Comparison of ENCODE assay signal across 21 cellular contexts in genomic region chr2:225495706-225496105, GRCh38.
"Had no signal": no experiment of that assay in that cellular context is flagged by ENCODE, and none has a peak within 500 bp of the region (broad histone marks: within the 10 kb centered on the region; RNA-seq: fewer than 3 reads in every experiment).

No MANE protein-coding gene starts in this region.

- H3K9me3 ChIP-seq: esophagus muscularis mucosa, thyroid gland, upper lobe of right lung had no signal

- FAIRE-seq: frontal cortex had no signal

- H3K4me1 ChIP-seq: esophagus muscularis mucosa, parathyroid adenoma, thyroid gland, upper lobe of right lung had no signal

- H3K4me3 ChIP-seq: coronary artery, esophagus muscularis mucosa, thyroid gland, upper lobe of right lung had no signal

- H3K27me3 ChIP-seq: esophagus muscularis mucosa, thyroid gland, upper lobe of right lung had no signal

- H2AFZ ChIP-seq: parathyroid adenoma had no signal

- DNase-seq: activated CD4-positive, alpha-beta T cell treated with anti-CD3 and anti-CD28 coated beads for 1 hour; activated CD4-positive, alpha-beta T cell treated with anti-CD3 and anti-CD28 coated beads, Interleukin-2, amount 50 U/mL, for 1 hour; activated CD8-positive, alpha-beta T cell treated with anti-CD3 and anti-CD28 coated beads, Interleukin-2, amount 10 ng/mL, durations not matched to agents 7 days and 5 days; activated gamma-delta T cell; activated naive CD4-positive, alpha-beta T cell treated with anti-CD3 and anti-CD28 coated beads, Interleukin-2, amount 50 U/mL, for 16 hours; activated naive CD8-positive, alpha-beta T cell treated with anti-CD3 and anti-CD28 coated beads, Interleukin-2, amount 50 U/mL, for 24 hours; cerebellar nuclear complex; hypothalamus; left cardiac atrium; naive B cell; nucleus accumbens; right cardiac atrium; stimulated activated CD4-positive, alpha-beta T cell treated with anti-CD3 and anti-CD28 coated beads, Interleukin-12 subunit alpha, Interleukin-12 subunit beta, amount 100 ng/mL, for 4 hours; stimulated activated CD4-positive, alpha-beta T cell treated with anti-CD3 and anti-CD28 coated beads, Interleukin-4, amount 100 ng/mL, for 4 hours; substantia nigra; thyroid gland; upper lobe of right lung had no signal

- H3K79me2 ChIP-seq: parathyroid adenoma had no signal

- ATAC-seq: activated CD8-positive, alpha-beta T cell treated with anti-CD3 and anti-CD28 coated beads, Interleukin-2, amount 10 ng/mL, durations not matched to agents 7 days and 5 days; activated naive CD8-positive, alpha-beta T cell treated with anti-CD3 and anti-CD28 coated beads, Interleukin-2, amount 50 U/mL, for 24 hours; left cardiac atrium; right cardiac atrium; upper lobe of right lung had no signal

- H3K27ac ChIP-seq: coronary artery, esophagus muscularis mucosa, parathyroid adenoma, thyroid gland, upper lobe of right lung had no signal

- H3K36me3 ChIP-seq: esophagus muscularis mucosa, thyroid gland, upper lobe of right lung had no signal

- H3K9ac ChIP-seq: parathyroid adenoma had no signal
